ENCODE assay signal across 19 cellular contexts in the genomic region with DNA sequence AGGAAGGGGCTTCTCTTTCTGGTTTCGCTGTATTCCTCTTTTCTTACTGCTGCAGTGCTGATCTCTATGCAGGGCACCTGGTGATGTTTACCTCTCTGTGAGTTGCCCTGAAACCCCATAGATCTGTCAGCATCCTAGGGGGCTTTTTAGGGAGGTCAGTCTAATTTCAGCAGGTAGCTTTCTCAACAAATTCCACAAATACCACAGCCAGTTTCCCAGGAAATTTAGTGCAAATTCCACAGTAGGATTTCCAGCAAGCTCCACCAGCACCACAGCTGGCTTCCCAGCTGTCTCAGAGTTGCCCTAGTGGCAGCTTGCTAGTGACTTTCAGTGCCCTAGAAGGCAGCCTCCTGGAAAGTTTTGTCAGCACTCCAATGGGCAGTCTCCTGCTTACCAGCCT.
"Had no signal": no experiment of that assay in that cellular context is flagged by ENCODE, and none has a peak within 500 bp of the region (broad histone marks: within the 10 kb centered on the region; RNA-seq: fewer than 3 reads in every experiment).

No MANE protein-coding gene starts in this region.

- H3K36me3 ChIP-seq: transverse colon, WERI-Rb-1 had no signal

- H3K4me2 ChIP-seq: hepatocyte had no signal

- H2AFZ ChIP-seq: hepatocyte had no signal

- H3K79me2 ChIP-seq: hepatocyte had no signal

- H3K4me1 ChIP-seq: foreskin keratinocyte, transverse colon had no signal

- H3K27ac ChIP-seq: foreskin keratinocyte, hepatocyte, transverse colon, WERI-Rb-1 had no signal

- H3K27me3 ChIP-seq: foreskin keratinocyte, hepatocyte, transverse colon had no signal

- DNase-seq: activated CD4-positive, alpha-beta T cell treated with anti-CD3 and anti-CD28 coated beads for 1 hour; activated CD4-positive, alpha-beta T cell treated with anti-CD3 and anti-CD28 coated beads, Interleukin-2, amount 50 U/mL, for 1 hour; activated CD8-positive, alpha-beta T cell treated with anti-CD3 and anti-CD28 coated beads, Interleukin-2, amount 10 ng/mL, durations not matched to agents 7 days and 5 days; activated T-cell treated with anti-CD3 and anti-CD28 coated beads, Interleukin-2, amount 50 U/mL, for 1 hour; aorta; effector CD8-positive, alpha-beta T cell; foreskin keratinocyte; glutamatergic neuron; left cardiac atrium; small intestine; transverse colon; WERI-Rb-1 had no signal

- H3K4me3 ChIP-seq: hepatocyte, transverse colon had no signal

- FAIRE-seq: islet of Langerhans, small intestine, TTC549, urothelium cell line had no signal

- ATAC-seq: activated CD8-positive, alpha-beta T cell treated with anti-CD3 and anti-CD28 coated beads, Interleukin-2, amount 10 ng/mL, durations not matched to agents 7 days and 5 days; activated naive CD4-positive, alpha-beta T cell treated with anti-CD3 and anti-CD28 coated beads, Interleukin-2, amount 50 U/mL, for 72 hours; foreskin keratinocyte; left cardiac atrium; sciatic nerve; stimulated activated memory B cell treated with anti-CD40 and anti-IgM and Interleukin-4, amounts not matched to agents 10 μg/mL and 1 μg/mL and 100 μg/mL, for 72 hours had no signal
